Comparison of ENCODE assay signal across 1 cellular context in the genomic region with DNA sequence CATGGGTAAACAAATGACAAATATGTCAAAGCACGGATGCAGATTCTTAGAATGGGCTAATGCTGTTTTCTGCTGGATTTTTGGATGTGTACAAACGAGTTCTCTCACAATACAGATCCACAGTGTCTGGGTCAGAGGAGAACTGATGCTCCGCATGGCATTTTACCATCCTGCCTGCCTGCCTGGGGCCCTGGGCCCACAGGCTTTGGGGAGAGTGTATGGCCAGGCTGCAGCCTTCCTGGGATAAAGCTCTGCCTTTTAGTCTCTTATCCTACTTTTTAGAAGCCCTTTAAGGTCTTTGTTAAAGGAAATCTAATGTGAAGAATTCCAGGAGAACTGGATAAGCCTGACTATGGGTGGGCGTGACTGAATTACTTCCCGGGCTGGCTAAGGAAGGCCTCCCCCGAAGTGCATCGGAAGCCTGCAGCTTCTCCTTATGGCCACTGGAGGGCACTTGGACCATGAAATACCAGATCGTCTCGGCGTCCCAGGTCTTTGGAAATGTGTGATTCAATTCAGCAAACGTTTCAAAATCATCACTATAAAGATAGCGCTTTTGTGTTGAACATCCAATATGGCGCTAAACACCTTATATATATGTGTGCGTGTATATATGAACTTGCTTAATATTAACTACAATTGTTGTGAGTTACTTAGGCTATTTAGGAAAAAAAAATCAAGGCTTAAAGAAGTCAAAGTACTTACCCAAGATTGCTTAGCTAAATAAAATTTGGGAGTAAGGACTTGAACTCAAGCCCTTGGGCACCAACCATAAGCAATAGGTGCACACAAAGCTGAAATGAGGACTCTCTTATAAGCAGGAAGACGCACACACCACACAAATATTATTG.
TF ChIP-seq lines count a peak whose summit lies in the region.

No MANE protein-coding gene starts in this region.

TF ChIP-seq in H1, 55 proteins besides CTCF, POLR2A, EP300 and RAD21:
- TF ChIP-seq, protein P1, sequence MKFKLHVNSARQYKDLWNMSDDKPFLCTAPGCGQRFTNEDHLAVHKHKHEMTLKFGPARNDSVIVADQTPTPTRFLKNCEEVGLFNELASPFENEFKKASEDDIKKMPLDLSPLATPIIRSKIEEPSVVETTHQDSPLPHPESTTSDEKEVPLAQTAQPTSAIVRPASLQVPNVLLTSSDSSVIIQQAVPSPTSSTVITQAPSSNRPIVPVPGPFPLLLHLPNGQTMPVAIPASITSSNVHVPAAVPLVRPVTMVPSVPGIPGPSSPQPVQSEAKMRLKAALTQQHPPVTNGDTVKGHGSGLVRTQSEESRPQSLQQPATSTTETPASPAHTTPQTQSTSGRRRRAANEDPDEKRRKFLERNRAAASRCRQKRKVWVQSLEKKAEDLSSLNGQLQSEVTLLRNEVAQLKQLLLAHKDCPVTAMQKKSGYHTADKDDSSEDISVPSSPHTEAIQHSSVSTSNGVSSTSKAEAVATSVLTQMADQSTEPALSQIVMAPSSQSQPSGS (IDR thresholded peaks at IDR 0.05; ENCODE audit: low read length): no peak
- no peak for TF ChIP-seq JUND (IDR thresholded peaks at IDR 0.05; ENCODE audit: low read length)
- TF ChIP-seq CEBPB (IDR thresholded peaks at IDR 0.05; ENCODE audit: low read depth, low read length): no peak
- TF ChIP-seq CHD2 (IDR thresholded peaks at IDR 0.05; ENCODE audit: low read length): no peak
- no peak for TF ChIP-seq BACH1 (IDR thresholded peaks at IDR 0.05; ENCODE audit: low read length)
TF ChIP-seq in H1: peak in this region for 0.
